In the genomic region with DNA sequence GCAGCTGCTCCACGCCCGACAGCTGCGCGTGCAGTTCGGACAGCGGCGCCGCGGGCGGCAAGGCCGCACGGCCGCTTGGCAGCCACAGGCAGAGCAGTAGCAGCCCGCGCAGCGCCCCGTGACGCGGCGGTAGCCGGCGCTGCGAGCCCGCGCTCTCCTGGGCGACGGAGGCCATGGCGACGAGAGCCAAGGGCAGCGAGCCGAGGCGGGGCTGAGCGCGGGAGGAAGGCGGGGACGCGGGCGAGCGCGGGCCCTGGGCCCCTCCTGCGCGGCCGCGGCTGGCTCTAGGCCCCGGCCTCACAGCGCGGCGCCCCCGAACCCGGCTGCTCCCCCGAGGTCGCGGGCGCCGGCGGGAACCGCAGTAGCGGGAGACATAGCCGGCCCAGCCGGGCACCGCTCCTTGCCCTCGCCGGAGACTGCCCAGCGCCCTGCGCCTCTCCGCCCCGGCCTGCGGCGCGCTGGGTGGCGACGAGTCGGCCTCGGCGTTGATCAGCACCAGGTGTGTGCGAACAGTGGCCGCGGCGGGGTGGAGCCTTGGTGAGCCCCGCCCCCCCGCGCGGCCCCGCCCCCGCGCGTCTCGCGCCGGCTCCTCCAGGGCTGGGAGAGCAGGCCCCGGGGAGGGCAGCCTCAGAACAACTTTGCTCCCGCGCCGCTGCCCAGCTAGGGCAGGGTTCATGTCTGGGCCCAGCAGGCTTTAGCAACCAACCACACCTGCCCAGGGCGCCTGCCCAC, we compare ENCODE assay signal across 8 cellular contexts. TPM values are rescaled to one million over a fixed set of nuclear protein-coding genes. Genes with fewer than 3 reads are reported as not detected.
A peak's percentile ranks its signal among the peaks of the same experiment; 100 is the strongest.
DNase-seq lines count a peak whose midpoint lies in the region; ATAC-seq and TF ChIP-seq lines count a peak whose summit lies in the region.

A gene with protein sequence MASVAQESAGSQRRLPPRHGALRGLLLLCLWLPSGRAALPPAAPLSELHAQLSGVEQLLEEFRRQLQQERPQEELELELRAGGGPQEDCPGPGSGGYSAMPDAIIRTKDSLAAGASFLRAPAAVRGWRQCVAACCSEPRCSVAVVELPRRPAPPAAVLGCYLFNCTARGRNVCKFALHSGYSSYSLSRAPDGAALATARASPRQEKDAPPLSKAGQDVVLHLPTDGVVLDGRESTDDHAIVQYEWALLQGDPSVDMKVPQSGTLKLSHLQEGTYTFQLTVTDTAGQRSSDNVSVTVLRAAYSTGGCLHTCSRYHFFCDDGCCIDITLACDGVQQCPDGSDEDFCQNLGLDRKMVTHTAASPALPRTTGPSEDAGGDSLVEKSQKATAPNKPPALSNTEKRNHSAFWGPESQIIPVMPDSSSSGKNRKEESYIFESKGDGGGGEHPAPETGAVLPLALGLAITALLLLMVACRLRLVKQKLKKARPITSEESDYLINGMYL (minus strand): TSS at position 514 of the 732 bp plus-strand sequence. CDS start 339 bp downstream, at position 175.

- H3K27ac Mint-ChIP-seq in activated T-helper 1 cell treated with anti-CD3 and anti-CD28 coated beads, Interleukin-12 subunit alpha, Interleukin-12 subunit beta, Interleukin-2, Interleukin-4 antibody, amounts not matched to agents 30 ng/mL and 10 ng/mL and 1 ng/mL, durations not matched to agents 14 hours and 24 hours and 36 hours, result no peak within 1 kb of the TSS

- peak; percentile 92 for DNase-seq in DMS 273 (lab: John Stamatoyannopoulos, UW; ENCODE audit: unreplicated experiment)
- DNase-seq in Peyer's patch, result peak; percentile 87 to 95 (median 93)
- DNase-seq in activated T-helper 1 cell treated with anti-CD3 and anti-CD28 coated beads, Interleukin-12 subunit alpha, Interleukin-12 subunit beta, Interleukin-2, Interleukin-4 antibody, amounts not matched to agents 30 ng/mL and 10 ng/mL and 1 ng/mL, durations not matched to agents 14 hours and 24 hours and 36 hours (ENCODE audit: low spot score), result peak; percentile 80
- DNase-seq in esophagus squamous epithelium (lab: John Stamatoyannopoulos, UW), result peak; percentile 26
- DNase-seq in myocyte (ENCODE audit: low read depth), result peak; percentile 90
- peak; percentile 48 to 70 for DNase-seq in stimulated activated CD8-positive, alpha-beta memory T cell treated with anti-CD3 and anti-CD28 coated beads, Interleukin-7, amount 100 ng/mL, for 4 hours (ENCODE audit: low read depth in 2 of 2)

- no peaks in the 10 kb centered on the region for H3K36me3 ChIP-seq in Peyer's patch
- H3K36me3 ChIP-seq in esophagus squamous epithelium, result no peaks in the 10 kb centered on the region

- H3K27me3 Mint-ChIP-seq in activated T-helper 1 cell treated with anti-CD3 and anti-CD28 coated beads, Interleukin-12 subunit alpha, Interleukin-12 subunit beta, Interleukin-2, Interleukin-4 antibody, amounts not matched to agents 30 ng/mL and 10 ng/mL and 1 ng/mL, durations not matched to agents 14 hours and 24 hours and 36 hours (ENCODE audit: insufficient read depth), result peaks cover 23% of the 10 kb centered on the region

- H3K9me3 ChIP-seq in Peyer's patch (no peaks in the 10 kb centered on the region), esophagus squamous epithelium (no peaks in the 10 kb centered on the region)

- peaks cover 35% of the 10 kb centered on the region for H3K4me1 Mint-ChIP-seq in activated T-helper 1 cell treated with anti-CD3 and anti-CD28 coated beads, Interleukin-12 subunit alpha, Interleukin-12 subunit beta, Interleukin-2, Interleukin-4 antibody, amounts not matched to agents 30 ng/mL and 10 ng/mL and 1 ng/mL, durations not matched to agents 14 hours and 24 hours and 36 hours (ENCODE audit: low read depth)

- H3K4me3 ChIP-seq in Peyer's patch, result peak within 1 kb of the TSS; percentile 66 to 92 (median 77)
- peak within 1 kb of the TSS; percentile 54 to 88 (median 76) for H3K4me3 ChIP-seq in esophagus squamous epithelium

- H3K4me1 ChIP-seq in Peyer's patch (peaks cover 0 to 22% (median 10%) of the 10 kb centered on the region in 4 donors), esophagus squamous epithelium (peaks cover 17 to 55% (median 25%) of the 10 kb centered on the region in 3 donors)

- intact Hi-C loops in activated T-helper 1 cell treated with anti-CD3 and anti-CD28 coated beads, Interleukin-12 subunit alpha, Interleukin-12 subunit beta, Interleukin-2, Interleukin-4 antibody, amounts not matched to agents 30 ng/mL and 10 ng/mL and 1 ng/mL, durations not matched to agents 14 hours and 24 hours and 36 hours (cut with micrococcal nuclease), result loop anchor here (1.0 to 2.0 kb wide), 7 partner anchors 59 to 317 kb away; partner anchors contain the start of genes GINM1, KATNA1, NUP43 and PPIL4
- intact Hi-C loops in esophagus squamous epithelium (cut with DNase I), result no loop called here

- peak; percentile 87 for ATAC-seq in GM21619 (IDR thresholded peaks at IDR 0.05; ENCODE audit: unreplicated experiment)

- H3K9me3 Mint-ChIP-seq in activated T-helper 1 cell treated with anti-CD3 and anti-CD28 coated beads, Interleukin-12 subunit alpha, Interleukin-12 subunit beta, Interleukin-2, Interleukin-4 antibody, amounts not matched to agents 30 ng/mL and 10 ng/mL and 1 ng/mL, durations not matched to agents 14 hours and 24 hours and 36 hours, result no peaks in the 10 kb centered on the region

- H3K27ac ChIP-seq in Peyer's patch (peak within 1 kb of the TSS; percentile 77 to 99 (median 92)), esophagus squamous epithelium (peak within 1 kb of the TSS; percentile 94 to 99 (median 95))

- H3K27me3 ChIP-seq in Peyer's patch (no peaks in the 10 kb centered on the region), esophagus squamous epithelium (no peaks in the 10 kb centered on the region)

- TF ChIP-seq EP300 in Ishikawa (IDR thresholded peaks at IDR 0.05; ENCODE audit: borderline replicate concordance), result no peak

- H3K4me3 Mint-ChIP-seq in activated T-helper 1 cell treated with anti-CD3 and anti-CD28 coated beads, Interleukin-12 subunit alpha, Interleukin-12 subunit beta, Interleukin-2, Interleukin-4 antibody, amounts not matched to agents 30 ng/mL and 10 ng/mL and 1 ng/mL, durations not matched to agents 14 hours and 24 hours and 36 hours, result peak within 1 kb of the TSS; percentile 80

- no peak for TF ChIP-seq RAD21 in Ishikawa (IDR thresholded peaks at IDR 0.05; ENCODE audit: low read depth)

- TF ChIP-seq CTCF in Peyer's patch (IDR thresholded peaks at IDR 0.05) (no peak), esophagus squamous epithelium (IDR thresholded peaks at IDR 0.05) (no peak)

- TF ChIP-seq POLR2A in Peyer's patch (IDR thresholded peaks at IDR 0.05) (peak; percentile 12 to 81), esophagus squamous epithelium (IDR thresholded peaks at IDR 0.05) (peak in 3 of 4 donors; percentile 53 to 84 (median 75))

- H3K36me3 Mint-ChIP-seq in activated T-helper 1 cell treated with anti-CD3 and anti-CD28 coated beads, Interleukin-12 subunit alpha, Interleukin-12 subunit beta, Interleukin-2, Interleukin-4 antibody, amounts not matched to agents 30 ng/mL and 10 ng/mL and 1 ng/mL, durations not matched to agents 14 hours and 24 hours and 36 hours (ENCODE audit: low read depth), result no peaks in the 10 kb centered on the region

- no CpG with 5 or more reads among the region's 95 CpGs for WGBS in esophagus squamous epithelium, 2 donors

TF ChIP-seq in Ishikawa, 13 proteins besides CTCF, POLR2A, EP300 and RAD21 (continues in another document):
- TF ChIP-seq NFIC (IDR thresholded peaks at IDR 0.05) (peak; percentile 44; the same call in 1 of the 2 replicates), EGR1 (IDR thresholded peaks at IDR 0.05) (no peak), TEAD4 (IDR thresholded peaks at IDR 0.05) (no peak), TCF12 (IDR thresholded peaks at IDR 0.05; ENCODE audit: low read depth) (0 out of 2 replicates have a peak, but pooled peaks have one; percentile 8), CEBPB (IDR thresholded peaks at IDR 0.05) (no peak), CREB1 (IDR thresholded peaks at IDR 0.05; ENCODE audit: low read depth) (no peak), YY1 (IDR thresholded peaks at IDR 0.05; ENCODE audit: low read depth) (peak; percentile 52), FOXM1 (IDR thresholded peaks at IDR 0.05; ENCODE audit: borderline replicate concordance, low read depth) (no peak), ZBTB7A (IDR thresholded peaks at IDR 0.05; ENCODE audit: low read depth) (peak; percentile 39; the same call in 1 of the 2 replicates), TAF1 (IDR thresholded peaks at IDR 0.05; ENCODE audit: low read depth) (peak; percentile 63)
- TF ChIP-seq, protein P1, sequence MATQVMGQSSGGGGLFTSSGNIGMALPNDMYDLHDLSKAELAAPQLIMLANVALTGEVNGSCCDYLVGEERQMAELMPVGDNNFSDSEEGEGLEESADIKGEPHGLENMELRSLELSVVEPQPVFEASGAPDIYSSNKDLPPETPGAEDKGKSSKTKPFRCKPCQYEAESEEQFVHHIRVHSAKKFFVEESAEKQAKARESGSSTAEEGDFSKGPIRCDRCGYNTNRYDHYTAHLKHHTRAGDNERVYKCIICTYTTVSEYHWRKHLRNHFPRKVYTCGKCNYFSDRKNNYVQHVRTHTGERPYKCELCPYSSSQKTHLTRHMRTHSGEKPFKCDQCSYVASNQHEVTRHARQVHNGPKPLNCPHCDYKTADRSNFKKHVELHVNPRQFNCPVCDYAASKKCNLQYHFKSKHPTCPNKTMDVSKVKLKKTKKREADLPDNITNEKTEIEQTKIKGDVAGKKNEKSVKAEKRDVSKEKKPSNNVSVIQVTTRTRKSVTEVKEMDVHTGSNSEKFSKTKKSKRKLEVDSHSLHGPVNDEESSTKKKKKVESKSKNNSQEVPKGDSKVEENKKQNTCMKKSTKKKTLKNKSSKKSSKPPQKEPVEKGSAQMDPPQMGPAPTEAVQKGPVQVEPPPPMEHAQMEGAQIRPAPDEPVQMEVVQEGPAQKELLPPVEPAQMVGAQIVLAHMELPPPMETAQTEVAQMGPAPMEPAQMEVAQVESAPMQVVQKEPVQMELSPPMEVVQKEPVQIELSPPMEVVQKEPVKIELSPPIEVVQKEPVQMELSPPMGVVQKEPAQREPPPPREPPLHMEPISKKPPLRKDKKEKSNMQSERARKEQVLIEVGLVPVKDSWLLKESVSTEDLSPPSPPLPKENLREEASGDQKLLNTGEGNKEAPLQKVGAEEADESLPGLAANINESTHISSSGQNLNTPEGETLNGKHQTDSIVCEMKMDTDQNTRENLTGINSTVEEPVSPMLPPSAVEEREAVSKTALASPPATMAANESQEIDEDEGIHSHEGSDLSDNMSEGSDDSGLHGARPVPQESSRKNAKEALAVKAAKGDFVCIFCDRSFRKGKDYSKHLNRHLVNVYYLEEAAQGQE (IDR thresholded peaks at IDR 0.05; ENCODE audit: low read depth), result peak; percentile 80

RNA-seq across cellular contexts. Expression of the gene that starts here (rescaled TPM):
- total RNA-seq in Peyer's patch, result 10 to 100 TPM in 2 of 4 donors, 1 to 10 TPM in 2; 3.7 to 14.6 (median 11.0) TPM
- total RNA-seq in activated T-helper 1 cell treated with anti-CD3 and anti-CD28 coated beads, Interleukin-12 subunit alpha, Interleukin-12 subunit beta, Interleukin-2, Interleukin-4 antibody, amounts not matched to agents 30 ng/mL and 10 ng/mL and 1 ng/mL, durations not matched to agents 14 hours and 24 hours and 36 hours, result 3.5 and 5.1 TPM in 2 replicates
- 10 to 100 TPM; 40.2 to 74.9 (median 58.4) TPM for total RNA-seq in esophagus squamous epithelium
- total RNA-seq in myocyte, result 53.2 and 62.7 TPM in 2 replicates
- polyA plus RNA-seq in myocyte (2012), result 19.7 TPM

Comparison
In these comparisons a context has a peak if more than half of its experiments do, and no peak if none do; other contexts are left out.
1. Peak in every context shown above with its lines: DNase-seq, ATAC-seq, H3K4me3 ChIP-seq and H3K27ac ChIP-seq.
2. DNase-seq: peak in every context shown above with its lines; median percentile 93 in Peyer's patch; 92 in DMS 273; 90 in myocyte; 80 in activated T-helper 1 cell treated with anti-CD3 and anti-CD28 coated beads, Interleukin-12 subunit alpha, Interleukin-12 subunit beta, Interleukin-2, Interleukin-4 antibody, amounts not matched to agents 30 ng/mL and 10 ng/mL and 1 ng/mL, durations not matched to agents 14 hours and 24 hours and 36 hours; 59 in stimulated activated CD8-positive, alpha-beta memory T cell treated with anti-CD3 and anti-CD28 coated beads, Interleukin-7, amount 100 ng/mL, for 4 hours; 26 in esophagus squamous epithelium.